ENCODE assay signal across 24 cellular contexts in genomic region chr5:124876564-124876963, GRCh38.
"Had no signal": no experiment of that assay in that cellular context is flagged by ENCODE, and none has a peak within 500 bp of the region (broad histone marks: within the 10 kb centered on the region; RNA-seq: fewer than 3 reads in every experiment).

No MANE protein-coding gene starts in this region.

- H3K4me3 Mint-ChIP-seq: activated CD4-positive, alpha-beta memory T cell treated with anti-CD3 and anti-CD28 coated beads for 36 hours; activated CD4-positive, alpha-beta T cell treated with anti-CD3 and anti-CD28 coated beads, Interleukin-2, amount 10 ng/mL, durations not matched to agents 7 days and 5 days; activated naive CD8-positive, alpha-beta T cell treated with anti-CD3 and anti-CD28 coated beads, Interleukin-2, amount 50 U/mL, for 24 hours; activated T-cell treated with anti-CD3 and anti-CD28 coated beads, Interleukin-2, amount 50 U/mL, for 4 hours; brain; T-cell had no signal

- H3K27ac Mint-ChIP-seq: activated CD4-positive, alpha-beta memory T cell treated with anti-CD3 and anti-CD28 coated beads for 36 hours; activated CD4-positive, alpha-beta T cell treated with anti-CD3 and anti-CD28 coated beads, Interleukin-2, amount 10 ng/mL, durations not matched to agents 7 days and 5 days; activated naive CD4-positive, alpha-beta T cell treated with anti-CD3 and anti-CD28 coated beads, Interleukin-2, amount 50 U/mL, for 72 hours; activated naive CD8-positive, alpha-beta T cell treated with anti-CD3 and anti-CD28 coated beads, Interleukin-2, amount 50 U/mL, for 24 hours; brain; T-cell had no signal

- ATAC-seq: activated naive CD4-positive, alpha-beta T cell treated with anti-CD3 and anti-CD28 coated beads, Interleukin-2, amount 50 U/mL, for 72 hours; activated naive CD8-positive, alpha-beta T cell treated with anti-CD3 and anti-CD28 coated beads, Interleukin-2, amount 50 U/mL, for 24 hours; activated T-cell treated with anti-CD3 and anti-CD28 coated beads, Interleukin-2, amount 50 U/mL, for 4 hours; T-cell had no signal

- H3K9me3 Mint-ChIP-seq: activated CD4-positive, alpha-beta memory T cell treated with anti-CD3 and anti-CD28 coated beads for 36 hours; activated CD4-positive, alpha-beta T cell treated with anti-CD3 and anti-CD28 coated beads, Interleukin-2, amount 10 ng/mL, durations not matched to agents 7 days and 5 days; activated T-cell treated with anti-CD3 and anti-CD28 coated beads, Interleukin-2, amount 50 U/mL, for 4 hours had no signal

- H3K9ac ChIP-seq: KMS-11 had no signal

- H3K36me3 Mint-ChIP-seq: activated CD4-positive, alpha-beta memory T cell treated with anti-CD3 and anti-CD28 coated beads for 36 hours; activated naive CD4-positive, alpha-beta T cell treated with anti-CD3 and anti-CD28 coated beads, Interleukin-2, amount 50 U/mL, for 72 hours; brain; T-cell had no signal

- H3K4me2 ChIP-seq: KMS-11 had no signal

- DNase-seq: activated CD4-positive, alpha-beta memory T cell treated with anti-CD3 and anti-CD28 coated beads for 36 hours; activated CD4-positive, alpha-beta T cell treated with anti-CD3 and anti-CD28 coated beads, Interleukin-2, amount 10 ng/mL, durations not matched to agents 7 days and 5 days; activated CD4-positive, CD25-positive, alpha-beta regulatory T cell; activated CD8-positive, alpha-beta memory T cell treated with anti-CD3 and anti-CD28 coated beads for 24 hours; activated effector memory CD4-positive, alpha-beta T cell treated with anti-CD3 and anti-CD28 coated beads, Interleukin-2, amount 50 U/mL, for 16 hours; activated naive CD4-positive, alpha-beta T cell treated with Interleukin-2 at 50 U/mL for 16 hours; activated naive CD8-positive, alpha-beta T cell treated with anti-CD3 and anti-CD28 coated beads, Interleukin-2, amount 50 U/mL, for 24 hours; activated T-cell treated with anti-CD3 and anti-CD28 coated beads, Interleukin-2, amount 50 U/mL, for 4 hours; amygdala; NCI-H1092; NCI-H1417; NCI-H2029; NCI-H2107; NCI-H2171 treated with DMSO at 0.1 percent for 48 hours; NCI-H510A treated with DMSO at 0.1 percent for 48 hours; NCI-H69; NK-92 treated with Interleukin-12 subunit alpha and Interleukin-12 subunit beta, amount 100 ng/mL, for 24 hours; SHP77 treated with DMSO at 0.1 percent for 48 hours; T-cell; T-helper 2 cell had no signal

- H3K27ac ChIP-seq: KMS-11, VCaP had no signal

- H3K4me1 Mint-ChIP-seq: activated CD4-positive, alpha-beta T cell treated with anti-CD3 and anti-CD28 coated beads, Interleukin-2, amount 10 ng/mL, durations not matched to agents 7 days and 5 days; T-cell had no signal

- H3K27me3 Mint-ChIP-seq: activated CD4-positive, alpha-beta memory T cell treated with anti-CD3 and anti-CD28 coated beads for 36 hours; activated CD4-positive, alpha-beta T cell treated with anti-CD3 and anti-CD28 coated beads, Interleukin-2, amount 10 ng/mL, durations not matched to agents 7 days and 5 days; activated naive CD8-positive, alpha-beta T cell treated with anti-CD3 and anti-CD28 coated beads, Interleukin-2, amount 50 U/mL, for 24 hours; T-cell had no signal
